ENCODE assay signal across 8 cellular contexts in genomic region chr14:67532606-67532997, GRCh38. TPM values are rescaled to one million over a fixed set of nuclear protein-coding genes. Genes with fewer than 3 reads are reported as not detected.
A peak's percentile ranks its signal among the peaks of the same experiment; 100 is the strongest.
DNase-seq lines count a peak whose midpoint lies in the region; ATAC-seq and TF ChIP-seq lines count a peak whose summit lies in the region.

No MANE protein-coding gene starts in this region.

- no peak for TF ChIP-seq CTCF in AG04449 (IDR thresholded peaks at IDR 0.05; ENCODE audit: insufficient read depth, low read length, missing control alignments)
- TF ChIP-seq CTCF in LNCaP clone FGC (IDR thresholded peaks at IDR 0.05; ENCODE audit: control insufficient read depth, extremely low read depth, insufficient read depth): no peak

- peak overlapping the region; percentile 54 for H3K4me3 ChIP-seq in AG04449 (ENCODE audit: low read depth, low read length)
- H3K4me3 ChIP-seq in LNCaP clone FGC (ENCODE audit: low read depth, low read length): peak overlapping the region; percentile 61

- peaks cover 1% of the 10 kb centered on the region for H3K4me1 Mint-ChIP-seq in dendritic cell treated with granulocyte-macrophage colony-stimulating factor and Interleukin-4, amounts not matched to agents 40 ng/mL and 50 ng/mL, for 4 days (ENCODE audit: low read depth)
- H3K4me1 Mint-ChIP-seq in naive thymus-derived CD8-positive, alpha-beta T cell: peaks cover 0 to 9% (median 4%) of the 10 kb centered on the region in 4 donors

- POLR2A ChIA-PET in AG04449 (lab: Yijun Ruan, JAX): no interaction called here
- POLR2A ChIA-PET in naive thymus-derived CD8-positive, alpha-beta T cell (lab: Charles Lee): no interaction called here

- DNase-seq in AG04449 (ENCODE audit: low read depth, low spot score) (no peak), LNCaP clone FGC (ENCODE audit: low read depth) (no peak), SIG-M5 treated with dmso at 0.1 percent for 504 hours (lab: John Stamatoyannopoulos, UW; ENCODE audit: unreplicated experiment) (no peak), SIG-M5 (lab: John Stamatoyannopoulos, UW) (no peak)
- peak in 1 of 10 donors; percentile 2 for DNase-seq in naive thymus-derived CD8-positive, alpha-beta T cell

- ATAC-seq in naive thymus-derived CD8-positive, alpha-beta T cell: no peak
- no peak for ATAC-seq in GM18520 (IDR thresholded peaks at IDR 0.05; ENCODE audit: unreplicated experiment)
- ATAC-seq in GM19035 (IDR thresholded peaks at IDR 0.05; ENCODE audit: unreplicated experiment): no peak

- H3K27ac Mint-ChIP-seq in dendritic cell treated with granulocyte-macrophage colony-stimulating factor and Interleukin-4, amounts not matched to agents 40 ng/mL and 50 ng/mL, for 4 days: no peak overlapping the region
- H3K27ac Mint-ChIP-seq in naive thymus-derived CD8-positive, alpha-beta T cell: no peak overlapping the region

- CTCF ChIA-PET in AG04449 (lab: Yijun Ruan, JAX): interaction anchor here (1.1 to 4.6 kb wide), 6 partner anchors 11 to 105 kb away, joined by 3 to 22 read pairs (median 4); no protein-coding TSS in a partner anchor

- H3K4me3 Mint-ChIP-seq in dendritic cell treated with granulocyte-macrophage colony-stimulating factor and Interleukin-4, amounts not matched to agents 40 ng/mL and 50 ng/mL, for 4 days: peak overlapping the region; percentile 71
- H3K4me3 Mint-ChIP-seq in naive thymus-derived CD8-positive, alpha-beta T cell: peak overlapping the region; percentile 61 to 81 (median 70)

- H3K9me3 Mint-ChIP-seq in dendritic cell treated with granulocyte-macrophage colony-stimulating factor and Interleukin-4, amounts not matched to agents 40 ng/mL and 50 ng/mL, for 4 days: no peaks in the 10 kb centered on the region
- H3K9me3 Mint-ChIP-seq in naive thymus-derived CD8-positive, alpha-beta T cell: no peaks in the 10 kb centered on the region

- intact Hi-C loops in dendritic cell treated with granulocyte-macrophage colony-stimulating factor and Interleukin-4, amounts not matched to agents 40 ng/mL and 50 ng/mL, for 4 days (cut with micrococcal nuclease): no loop called here

- H3K27me3 Mint-ChIP-seq in dendritic cell treated with granulocyte-macrophage colony-stimulating factor and Interleukin-4, amounts not matched to agents 40 ng/mL and 50 ng/mL, for 4 days: peaks cover 62% of the 10 kb centered on the region
- H3K27me3 Mint-ChIP-seq in naive thymus-derived CD8-positive, alpha-beta T cell: peaks cover 4 to 29% (median 9%) of the 10 kb centered on the region in 5 donors

- H3K36me3 Mint-ChIP-seq in dendritic cell treated with granulocyte-macrophage colony-stimulating factor and Interleukin-4, amounts not matched to agents 40 ng/mL and 50 ng/mL, for 4 days (ENCODE audit: low read depth): no peaks in the 10 kb centered on the region
- H3K36me3 Mint-ChIP-seq in naive thymus-derived CD8-positive, alpha-beta T cell: no peaks in the 10 kb centered on the region

RNA-seq across cellular contexts. Expression of gene PLEKHH1, which starts 0.5 kb away (rescaled TPM):
- 1 to 10 TPM; 1.0 to 1.4 TPM for total RNA-seq in naive thymus-derived CD8-positive, alpha-beta T cell
- under 1 TPM in 2 of 3 donors, not detected in 1; 0.06 to 0.07 TPM for polyA plus RNA-seq in naive thymus-derived CD8-positive, alpha-beta T cell

RNA-seq across cellular contexts. Expression of gene TMEM229B, which starts 44.1 kb away (rescaled TPM):
- 10 to 100 TPM; 22.5 to 25.6 TPM for total RNA-seq in naive thymus-derived CD8-positive, alpha-beta T cell
- 10 to 100 TPM; 17.2 to 27.5 (median 17.3) TPM for polyA plus RNA-seq in naive thymus-derived CD8-positive, alpha-beta T cell
